ENCODE assay signal across 8 cellular contexts in genomic region chr7:155190608-155191536, GRCh38.
A peak's percentile ranks its signal among the peaks of the same experiment; 100 is the strongest.
DNase-seq lines count a peak whose midpoint lies in the region; ATAC-seq and TF ChIP-seq lines count a peak whose summit lies in the region.

No MANE protein-coding gene starts in this region.

- H3K4me1 ChIP-seq in DND-41 (ENCODE audit: insufficient read depth, low read length) (peaks cover 12% of the 10 kb centered on the region), HEK293 (ENCODE audit: control insufficient read depth, insufficient read depth, low read length) (no peaks in the 10 kb centered on the region), SK-N-SH (ENCODE audit: control insufficient read depth in 1 of 2, insufficient read depth in 2 of 2, low read depth in 1 of 2, low read length in 1 of 2) (peaks cover 0 to 2% of the 10 kb centered on the region in 2 experiments; a peak in 1 of 4 replicates), skeletal muscle satellite cell (ENCODE audit: control insufficient read depth, insufficient read depth, low read length) (peaks cover 3% of the 10 kb centered on the region)

- H3K36me3 Mint-ChIP-seq in activated naive CD8-positive, alpha-beta T cell treated with anti-CD3 and anti-CD28 coated beads for 36 hours, result no peaks in the 10 kb centered on the region

- no peak for TF ChIP-seq EP300 in SK-N-SH (IDR thresholded peaks at IDR 0.05; ENCODE audit: borderline replicate concordance in 1 of 2, low read depth in 1 of 2, low read length in 1 of 2)

- CTCF ChIA-PET in HEK293 (lab: Yijun Ruan, JAX) (interaction anchor here (0.6 to 3.4 kb wide), 15 partner anchors 9 to 272 kb away, joined by 3 to 19 read pairs (median 4); no protein-coding TSS in a partner anchor), SK-N-SH (lab: Yijun Ruan, JAX) (interaction anchor here (0.6 to 11.1 kb wide), 51 partner anchors 10 to 951 kb away, joined by 3 to 176 read pairs (median 5); no protein-coding TSS in a partner anchor)

- H3K27me3 Mint-ChIP-seq in activated naive CD8-positive, alpha-beta T cell treated with anti-CD3 and anti-CD28 coated beads for 36 hours, result peaks cover 32% of the 10 kb centered on the region

- H3K4me3 Mint-ChIP-seq in activated naive CD8-positive, alpha-beta T cell treated with anti-CD3 and anti-CD28 coated beads for 36 hours, result no peak overlapping the region

- H3K9me3 ChIP-seq in DND-41 (ENCODE audit: insufficient read depth, low read length, severe bottlenecking), result peaks cover 15% of the 10 kb centered on the region
- no peaks in the 10 kb centered on the region for H3K9me3 ChIP-seq in HEK293 (ENCODE audit: control insufficient read depth, insufficient read depth, low read depth, low read length)
- peaks cover under 1% of the 10 kb centered on the region; the same call in 1 of the 2 replicates for H3K9me3 ChIP-seq in SK-N-SH
- H3K9me3 ChIP-seq in skeletal muscle satellite cell (replicated peaks; ENCODE audit: low read length), result peaks cover 4% of the 10 kb centered on the region

- H3K27ac ChIP-seq in DND-41 (ENCODE audit: low read length), result no peak overlapping the region
- no peak overlapping the region for H3K27ac ChIP-seq in HEK293 (ENCODE audit: extremely low read depth, low read depth, low read length)
- H3K27ac ChIP-seq in SK-N-SH (ENCODE audit: low read depth in 2 of 2, low read length in 1 of 2), result no peak overlapping the region

- H3F3A ChIP-seq in SK-N-SH (replicated peaks; ENCODE audit: insufficient read depth), result no peaks in the 10 kb centered on the region

- TF ChIP-seq CTCF in DND-41 (IDR thresholded peaks at IDR 0.05; ENCODE audit: borderline replicate concordance, extremely low read depth, low read length, poor library complexity, severe bottlenecking), result peak; percentile 82
- peak; percentile 54; the same call in 1 of the 2 replicates for TF ChIP-seq CTCF in HEK293 (tag by site-specific recombination; IDR thresholded peaks at IDR 0.05)
- TF ChIP-seq CTCF in SK-N-SH (IDR thresholded peaks at IDR 0.05), result peak; percentile 91

- POLR2A ChIA-PET in HEK293 (lab: Yijun Ruan, JAX), result interaction anchor here (2.4 kb wide), 1 partner anchor 106 kb away, joined by 11 read pairs; the partner anchor contains the start of gene INSIG1
- POLR2A ChIA-PET in SK-N-SH (lab: Yijun Ruan, JAX), result no interaction called here

- no peak overlapping the region for H3K27ac Mint-ChIP-seq in activated naive CD8-positive, alpha-beta T cell treated with anti-CD3 and anti-CD28 coated beads for 36 hours

- intact Hi-C loops in left ventricle myocardium superior (cut with micrococcal nuclease), result loop anchor here (10.0 kb wide), 1 partner anchor 154 kb away; no protein-coding TSS in a partner anchor

- H3K36me3 ChIP-seq in DND-41 (ENCODE audit: insufficient read depth, low read length) (no peaks in the 10 kb centered on the region), HEK293 (ENCODE audit: control insufficient read depth in 2 of 2, insufficient read depth in 1 of 2, low read length in 2 of 2) (no peaks in the 10 kb centered on the region), SK-N-SH (replicated peaks in 1 of 2; ENCODE audit: control insufficient read depth in 1 of 2, insufficient read depth in 2 of 2, low read length in 1 of 2) (no peaks in the 10 kb centered on the region), skeletal muscle satellite cell (ENCODE audit: insufficient read depth, low read length) (no peaks in the 10 kb centered on the region)

- H3K9ac ChIP-seq in DND-41 (ENCODE audit: low read depth, low read length), result no peak overlapping the region
- H3K9ac ChIP-seq in SK-N-SH, result no peak overlapping the region
- no peak overlapping the region for H3K9ac ChIP-seq in skeletal muscle satellite cell (ENCODE audit: low read depth, low read length)

- H3K79me2 ChIP-seq in DND-41 (ENCODE audit: insufficient read depth, low read length), result no peaks in the 10 kb centered on the region
- no peaks in the 10 kb centered on the region for H3K79me2 ChIP-seq in SK-N-SH (ENCODE audit: insufficient read depth)

- H3K4me2 ChIP-seq in DND-41 (ENCODE audit: insufficient read depth, low read length) (peak overlapping the region; percentile 53; the same call in 1 of the 2 replicates), SK-N-SH (no peak overlapping the region), skeletal muscle satellite cell (ENCODE audit: low read length) (peak overlapping the region; percentile 76)

- H3K27me3 ChIP-seq in DND-41 (ENCODE audit: insufficient read depth, low read length, poor library complexity) (no peaks in the 10 kb centered on the region), SK-N-SH (ENCODE audit: insufficient read depth) (peaks cover 19% of the 10 kb centered on the region; the same call in 1 of the 2 replicates), skeletal muscle satellite cell (ENCODE audit: control insufficient read depth, insufficient read depth, low read length) (peaks cover 3% of the 10 kb centered on the region)

- peaks cover 9% of the 10 kb centered on the region for H3K9me3 Mint-ChIP-seq in activated naive CD8-positive, alpha-beta T cell treated with anti-CD3 and anti-CD28 coated beads for 36 hours

- peaks cover 15% of the 10 kb centered on the region for H3K4me1 Mint-ChIP-seq in activated naive CD8-positive, alpha-beta T cell treated with anti-CD3 and anti-CD28 coated beads for 36 hours

- 0 out of 4 replicates have a peak overlapping the region, but pooled peaks of 1 of the 2 experiments have one; percentile 19 for H3K4me3 ChIP-seq in DND-41 (ENCODE audit: low read depth in 1 of 2, low read length in 2 of 2)
- H3K4me3 ChIP-seq in HEK293 (ENCODE audit: low read depth, low read length), result no peak overlapping the region
- no peak overlapping the region; a peak in 1 of 4 replicates for H3K4me3 ChIP-seq in SK-N-SH (ENCODE audit: low read depth in 2 of 2, low read length in 1 of 2)
- H3K4me3 ChIP-seq in skeletal muscle satellite cell (ENCODE audit: low read length), result peak overlapping the region; percentile 54

- H2AFZ ChIP-seq in DND-41 (ENCODE audit: low read depth, low read length) (peak overlapping the region; percentile 44; the same call in 1 of the 2 replicates), SK-N-SH (ENCODE audit: low read depth) (no peak overlapping the region)

- WGBS in SK-N-SH (ENCODE audit: low lambda C conversion rate), result 25% methylated on average over 40 of the region's 44 CpGs

- H3K9me2 ChIP-seq in SK-N-SH, result no peaks in the 10 kb centered on the region

- DNase-seq in DND-41 (peak; percentile 51), SK-N-SH (peak; percentile 94), left ventricle myocardium superior (peak; percentile 62), DMS153 (lab: John Stamatoyannopoulos, UW) (no peak)
- DNase-seq in activated naive CD8-positive, alpha-beta T cell treated with anti-CD3 and anti-CD28 coated beads for 36 hours, result peak; percentile 62

- TF ChIP-seq RAD21 in SK-N-SH (IDR thresholded peaks at IDR 0.05; ENCODE audit: low read length), result peak; percentile 92

- no peaks in the 10 kb centered on the region for H4K20me1 ChIP-seq in DND-41 (ENCODE audit: insufficient read depth, low read length)
- no peaks in the 10 kb centered on the region for H4K20me1 ChIP-seq in SK-N-SH (ENCODE audit: insufficient read depth)

- peak; percentile 69 for ATAC-seq in DND-41 (ENCODE audit: insufficient read depth, low read depth)
- ATAC-seq in left ventricle myocardium superior, result peak; percentile 66
- ATAC-seq in GM18870 (IDR thresholded peaks at IDR 0.05; ENCODE audit: unreplicated experiment), result no peak

TF ChIP-seq in HEK293, 187 proteins besides CTCF, POLR2A, EP300 and RAD21 (continues in another document):
- no peak for TF ChIP-seq ZNF529 (tag by site-specific recombination; IDR thresholded peaks at IDR 0.05; ENCODE audit: insufficient replicate concordance)
- peak; percentile 62 for TF ChIP-seq ZBTB26 (tag by site-specific recombination; optimal IDR thresholded peaks at IDR 0.05)

TF ChIP-seq in SK-N-SH, 30 proteins besides CTCF, POLR2A, EP300 and RAD21:
- TF ChIP-seq NRF1 (IDR thresholded peaks at IDR 0.05; ENCODE audit: low read depth, low read length) (peak; percentile 36; the same call in 1 of the 2 replicates), FOXM1 (IDR thresholded peaks at IDR 0.05; ENCODE audit: low read depth) (no peak), SMC3 (IDR thresholded peaks at IDR 0.05; ENCODE audit: low read depth, low read length) (peak; percentile 95), RCOR1 (IDR thresholded peaks at IDR 0.05; ENCODE audit: low read length) (0 out of 2 replicates have a peak, but pooled peaks have one; percentile 32), USF1 (IDR thresholded peaks at IDR 0.05; ENCODE audit: borderline replicate concordance, low read depth) (no peak), GATA2 (CRISPR knock-in tag; IDR thresholded peaks at IDR 0.05) (no peak)
